In genomic region chr2:44121899-44122298, GRCh38 we compare ENCODE assay signal across 1 cellular context.
TF ChIP-seq lines count a peak whose summit lies in the region.

No MANE protein-coding gene starts in this region.

TF ChIP-seq in H1, 55 proteins besides CTCF, POLR2A, EP300 and RAD21:
- TF ChIP-seq CHD7 (IDR thresholded peaks at IDR 0.05; ENCODE audit: insufficient replicate concordance, low read length) = no peak
- TF ChIP-seq SRF (IDR thresholded peaks at IDR 0.05; ENCODE audit: low read depth, low read length) = no peak
- no peak for TF ChIP-seq JUN (IDR thresholded peaks at IDR 0.05; ENCODE audit: low read depth, low read length)
- no peak for TF ChIP-seq PHF8 (conservative IDR thresholded peaks at IDR 0.05; ENCODE audit: low read depth, low read length)
- no peak for TF ChIP-seq SP2 (IDR thresholded peaks at IDR 0.05; ENCODE audit: low read length)
- no peak for TF ChIP-seq SAP30 (IDR thresholded peaks at IDR 0.05; ENCODE audit: insufficient read depth, insufficient replicate concordance, low read length)
- TF ChIP-seq ATF2 (IDR thresholded peaks at IDR 0.05; ENCODE audit: low read length) = no peak
- TF ChIP-seq JUND (IDR thresholded peaks at IDR 0.05; ENCODE audit: low read length) = no peak
- no peak for TF ChIP-seq TAF7 (optimal IDR thresholded peaks at IDR 0.05; ENCODE audit: borderline replicate concordance, low read depth, low read length)
- no peak for TF ChIP-seq KDM1A (IDR thresholded peaks at IDR 0.05; ENCODE audit: borderline replicate concordance, low read length)
- no peak for TF ChIP-seq SIN3A (conservative IDR thresholded peaks at IDR 0.05 in 1 of 2, IDR thresholded peaks at IDR 0.05 in 1 of 2; ENCODE audit: low read depth in 1 of 2, low read length in 2 of 2)
- no peak for TF ChIP-seq RBBP5 (IDR thresholded peaks at IDR 0.05; ENCODE audit: borderline replicate concordance, low read depth, low read length)
- no peak for TF ChIP-seq TCF12 (IDR thresholded peaks at IDR 0.05; ENCODE audit: low read depth, low read length)
- TF ChIP-seq TEAD4 (IDR thresholded peaks at IDR 0.05; ENCODE audit: low read depth, low read length) = no peak
- no peak for TF ChIP-seq MAX (IDR thresholded peaks at IDR 0.05)
- no peak for TF ChIP-seq SIX5 (IDR thresholded peaks at IDR 0.05; ENCODE audit: low read depth, low read length)
- no peak for TF ChIP-seq MAFK (IDR thresholded peaks at IDR 0.05; ENCODE audit: low read depth, low read length)
- TF ChIP-seq RXRA (IDR thresholded peaks at IDR 0.05; ENCODE audit: insufficient read depth, low read depth, low read length) = no peak
- TF ChIP-seq BACH1 (IDR thresholded peaks at IDR 0.05; ENCODE audit: low read length) = no peak
- TF ChIP-seq NANOG (IDR thresholded peaks at IDR 0.05; ENCODE audit: insufficient read depth, low read depth, low read length, poor library complexity, severe bottlenecking) = no peak
